ENCODE assay signal across 1 cellular context in the genomic region with DNA sequence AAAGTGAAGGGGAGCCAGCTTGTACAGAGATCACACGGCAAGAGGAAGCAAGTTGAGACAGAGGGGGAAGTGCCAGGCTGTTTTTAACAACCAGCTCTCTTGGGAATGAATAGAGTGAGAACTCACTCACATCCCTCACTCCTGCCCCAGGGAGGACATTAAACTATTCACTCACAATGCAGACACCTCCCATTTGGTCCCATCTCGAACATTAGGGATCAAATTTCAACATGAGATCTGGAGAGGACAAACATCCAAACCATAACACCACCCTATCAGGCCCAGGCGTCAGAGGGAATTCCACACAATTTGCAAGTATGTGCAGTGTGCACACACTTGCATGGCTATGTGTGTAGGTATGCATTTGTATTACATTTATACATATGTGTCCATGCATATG.
TF ChIP-seq lines count a peak whose summit lies in the region.

No MANE protein-coding gene starts in this region.

TF ChIP-seq in HEK293, 187 proteins besides CTCF, POLR2A, EP300 and RAD21 (continued from another document and continues in another):
- TF ChIP-seq ZNF561 (tag by site-specific recombination; IDR thresholded peaks at IDR 0.05; ENCODE audit: borderline replicate concordance) = no peak
- no peak for TF ChIP-seq ZNF658 (tag by site-specific recombination; IDR thresholded peaks at IDR 0.05)
- no peak for TF ChIP-seq GLI4 (tag by site-specific recombination; IDR thresholded peaks at IDR 0.05)
- no peak for TF ChIP-seq ZNF280D (tag by site-specific recombination; IDR thresholded peaks at IDR 0.05)
- no peak for TF ChIP-seq ZNF529 (tag by site-specific recombination; IDR thresholded peaks at IDR 0.05; ENCODE audit: insufficient replicate concordance)
- TF ChIP-seq ZNF76 (tag by site-specific recombination; IDR thresholded peaks at IDR 0.05; ENCODE audit: borderline replicate concordance, low read depth) = no peak
- TF ChIP-seq ZNF555 (tag by site-specific recombination; conservative IDR thresholded peaks at IDR 0.05) = no peak
- no peak for TF ChIP-seq ATF2 (tag by site-specific recombination; IDR thresholded peaks at IDR 0.05; ENCODE audit: low read depth)
- no peak for TF ChIP-seq ZNF449 (tag by site-specific recombination; IDR thresholded peaks at IDR 0.05)
- no peak for TF ChIP-seq ZNF16 (tag by site-specific recombination; IDR thresholded peaks at IDR 0.05; ENCODE audit: low read depth)
- TF ChIP-seq ZNF501 (tag by site-specific recombination; IDR thresholded peaks at IDR 0.05) = no peak
- no peak for TF ChIP-seq ZFHX2 (tag by site-specific recombination; conservative IDR thresholded peaks at IDR 0.05)
- TF ChIP-seq ZFP3 (tag by site-specific recombination; IDR thresholded peaks at IDR 0.05; ENCODE audit: low read depth) = no peak
- peak; percentile 81 for TF ChIP-seq ZNF398 (tag by site-specific recombination; IDR thresholded peaks at IDR 0.05)
- TF ChIP-seq ZNF580 (tag by site-specific recombination; IDR thresholded peaks at IDR 0.05) = no peak
- TF ChIP-seq ZNF423 (tag by site-specific recombination; IDR thresholded peaks at IDR 0.05) = peak; percentile 68
- peak; percentile 99 for TF ChIP-seq ZNF18 (tag by site-specific recombination; IDR thresholded peaks at IDR 0.05)
- no peak for TF ChIP-seq ZNF140 (tag by site-specific recombination; IDR thresholded peaks at IDR 0.05)
- TF ChIP-seq HIC1 (tag by site-specific recombination; IDR thresholded peaks at IDR 0.05) = no peak
- TF ChIP-seq OSR2 (tag by site-specific recombination; IDR thresholded peaks at IDR 0.05) = no peak; the same call in 1 of the 2 replicates
- peak; percentile 83 for TF ChIP-seq WT1 (tag by site-specific recombination; IDR thresholded peaks at IDR 0.05)
- TF ChIP-seq, protein P1, sequence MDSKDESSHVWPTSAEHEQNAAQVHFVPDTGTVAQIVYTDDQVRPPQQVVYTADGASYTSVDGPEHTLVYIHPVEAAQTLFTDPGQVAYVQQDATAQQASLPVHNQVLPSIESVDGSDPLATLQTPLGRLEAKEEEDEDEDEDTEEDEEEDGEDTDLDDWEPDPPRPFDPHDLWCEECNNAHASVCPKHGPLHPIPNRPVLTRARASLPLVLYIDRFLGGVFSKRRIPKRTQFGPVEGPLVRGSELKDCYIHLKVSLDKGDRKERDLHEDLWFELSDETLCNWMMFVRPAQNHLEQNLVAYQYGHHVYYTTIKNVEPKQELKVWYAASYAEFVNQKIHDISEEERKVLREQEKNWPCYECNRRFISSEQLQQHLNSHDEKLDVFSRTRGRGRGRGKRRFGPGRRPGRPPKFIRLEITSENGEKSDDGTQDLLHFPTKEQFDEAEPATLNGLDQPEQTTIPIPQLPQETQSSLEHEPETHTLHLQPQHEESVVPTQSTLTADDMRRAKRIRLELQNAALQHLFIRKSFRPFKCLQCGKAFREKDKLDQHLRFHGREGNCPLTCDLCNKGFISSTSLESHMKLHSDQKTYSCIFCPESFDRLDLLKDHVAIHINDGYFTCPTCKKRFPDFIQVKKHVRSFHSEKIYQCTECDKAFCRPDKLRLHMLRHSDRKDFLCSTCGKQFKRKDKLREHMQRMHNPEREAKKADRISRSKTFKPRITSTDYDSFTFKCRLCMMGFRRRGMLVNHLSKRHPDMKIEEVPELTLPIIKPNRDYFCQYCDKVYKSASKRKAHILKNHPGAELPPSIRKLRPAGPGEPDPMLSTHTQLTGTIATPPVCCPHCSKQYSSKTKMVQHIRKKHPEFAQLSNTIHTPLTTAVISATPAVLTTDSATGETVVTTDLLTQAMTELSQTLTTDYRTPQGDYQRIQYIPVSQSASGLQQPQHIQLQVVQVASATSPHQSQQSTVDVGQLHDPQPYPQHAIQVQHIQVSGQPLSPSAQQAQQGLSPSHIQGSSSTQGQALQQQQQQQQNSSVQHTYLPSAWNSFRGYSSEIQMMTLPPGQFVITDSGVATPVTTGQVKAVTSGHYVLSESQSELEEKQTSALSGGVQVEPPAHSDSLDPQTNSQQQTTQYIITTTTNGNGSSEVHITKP (tag by site-specific recombination; IDR thresholded peaks at IDR 0.05) = peak; percentile 97
- no peak for TF ChIP-seq YY1 (tag by site-specific recombination; IDR thresholded peaks at IDR 0.05)
- TF ChIP-seq ZNF354C (tag by site-specific recombination; IDR thresholded peaks at IDR 0.05; ENCODE audit: borderline replicate concordance, low read depth) = no peak
- TF ChIP-seq ZNF747 (tag by site-specific recombination; IDR thresholded peaks at IDR 0.05) = no peak
- TF ChIP-seq ZNF621 (tag by site-specific recombination; IDR thresholded peaks at IDR 0.05) = no peak
- no peak for TF ChIP-seq SP2 (tag by site-specific recombination; IDR thresholded peaks at IDR 0.05)
- no peak for TF ChIP-seq ZNF645 (tag by site-specific recombination; IDR thresholded peaks at IDR 0.05)
- peak; percentile 47; the same call in 1 of the 2 replicates for TF ChIP-seq SP7 (tag by site-specific recombination; IDR thresholded peaks at IDR 0.05)
- no peak for TF ChIP-seq FEZF1 (tag by site-specific recombination; IDR thresholded peaks at IDR 0.05)
- TF ChIP-seq ZNF302 (tag by site-specific recombination; IDR thresholded peaks at IDR 0.05; ENCODE audit: low read depth) = no peak
- TF ChIP-seq ZNF350 (tag by site-specific recombination; IDR thresholded peaks at IDR 0.05) = no peak
- TF ChIP-seq GLIS1 (tag by site-specific recombination; IDR thresholded peaks at IDR 0.05) = no peak
- TF ChIP-seq ZNF791 (tag by site-specific recombination; IDR thresholded peaks at IDR 0.05) = no peak
- no peak for TF ChIP-seq ZNF24 (tag by site-specific recombination; IDR thresholded peaks at IDR 0.05)
- no peak for TF ChIP-seq AEBP2 (tag by site-specific recombination; IDR thresholded peaks at IDR 0.05; ENCODE audit: borderline replicate concordance)
- TF ChIP-seq ZNF623 (tag by site-specific recombination; IDR thresholded peaks at IDR 0.05) = no peak
- no peak for TF ChIP-seq YY2 (tag by site-specific recombination; IDR thresholded peaks at IDR 0.05)
- no peak for TF ChIP-seq ZNF670 (tag by site-specific recombination; IDR thresholded peaks at IDR 0.05; ENCODE audit: low read depth)
- no peak for TF ChIP-seq ZNF138 (tag by site-specific recombination; IDR thresholded peaks at IDR 0.05; ENCODE audit: borderline replicate concordance)
